ENCODE assay signal across 15 cellular contexts in the genomic region with DNA sequence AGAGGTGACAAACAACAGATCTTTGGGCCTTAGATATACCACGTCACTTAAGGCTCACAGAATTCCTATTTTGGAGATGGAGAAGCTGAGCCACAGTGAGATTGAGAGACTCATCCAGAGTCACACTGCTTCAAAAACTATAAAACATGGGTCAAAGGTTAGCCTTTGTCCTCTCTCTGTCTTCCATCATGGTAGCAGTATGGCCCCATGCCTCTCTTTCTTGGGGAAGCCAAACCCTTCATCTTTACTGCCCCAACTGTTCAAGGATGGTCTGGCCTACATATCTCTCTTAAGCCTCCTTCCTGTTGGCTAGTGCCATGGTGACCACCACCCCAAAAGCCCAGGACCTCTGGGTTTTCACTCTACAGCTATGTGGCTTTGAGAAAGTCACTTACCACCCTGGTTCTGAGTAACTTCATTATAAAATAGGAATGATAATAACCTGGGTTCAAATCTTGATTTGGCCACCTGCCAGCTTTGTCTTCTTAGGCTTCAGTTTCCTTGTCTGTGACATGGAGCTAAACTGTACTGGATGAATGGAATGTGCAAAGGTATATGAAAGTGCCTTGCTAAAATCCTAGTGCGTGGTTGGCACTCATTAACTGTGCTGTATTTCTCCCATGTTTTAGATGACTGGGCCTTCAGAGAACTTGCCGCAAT.
DNase-seq lines count a peak whose midpoint lies in the region; ATAC-seq, FAIRE-seq and TF ChIP-seq lines count a peak whose summit lies in the region.
"Had no signal": no experiment of that assay in that cellular context is flagged by ENCODE, and none has a peak within 500 bp of the region (broad histone marks: within the 10 kb centered on the region; RNA-seq: fewer than 3 reads in every experiment).

No MANE protein-coding gene starts in this region.

- no peaks in the 10 kb centered on the region for H3K9me2 ChIP-seq in SK-N-SH

- intact Hi-C loops in K562 (cut with micrococcal nuclease) (no loop called here), mucosa of descending colon (cut with DNase I, micrococcal nuclease) (no loop called here), transverse colon (cut with DNase I; ENCODE audit: low total_unique reads) (no loop called here)
- intact Hi-C loops in CD4-positive, alpha-beta memory T cell (cut with micrococcal nuclease): no loop called here

- in situ Hi-C loops in K562 (cut with MboI) (no loop called here), transverse colon (cut with MboI; ENCODE audit: low pct_ligation_motif_present in 1 of 4, low pct_unique_long_range_greater_than_20kb in 1 of 4, low sequenced_read_pairs in 3 of 4) (no loop called here)

- H3K27ac ChIP-seq in SK-N-SH (ENCODE audit: low read depth in 2 of 2, low read length in 1 of 2) (no peak overlapping the region), K562 (ENCODE audit: extremely low read depth, low read depth, low read length) (peak overlapping the region; percentile 17; the same call in 1 of the 3 replicates), transverse colon (peak overlapping the region in 3 of 4 donors; percentile 6 to 55 (median 13)), WERI-Rb-1 (no peak overlapping the region)
- no peak overlapping the region for H3K27ac ChIP-seq in CD4-positive, alpha-beta memory T cell (ENCODE audit: low read depth, low read length)
- H3K27ac ChIP-seq: BLaER1 had no signal

- BruUV-seq in K562 (replicated peaks; lab: Mats Ljungman, UMichigan): no TSS peak

- POLR2A ChIA-PET in SK-N-SH (lab: Yijun Ruan, JAX) (no interaction called here), K562 (lab: Yijun Ruan, JAX) (interaction anchor here (0.8 kb wide), 2 partner anchors 15 to 86 kb away, joined by 3 to 6 read pairs; partner anchors contain the start of gene JUN)
- POLR2A ChIA-PET in activated CD8-positive, alpha-beta T cell treated with anti-CD3 and anti-CD28 coated beads, Interleukin-2, amount 10 ng/mL, durations not matched to agents 7 days and 5 days (lab: Charles Lee): no interaction called here
- POLR2A ChIA-PET in CD4-positive, alpha-beta memory T cell (lab: Charles Lee; ENCODE audit: partially characterized antibody): no interaction called here

- H3K79me2 ChIP-seq in SK-N-SH (ENCODE audit: insufficient read depth): no peaks in the 10 kb centered on the region
- no peaks in the 10 kb centered on the region for H3K79me2 ChIP-seq in K562 (ENCODE audit: control insufficient read depth, insufficient read depth, low read length)

- no peak for TF ChIP-seq POLR2A in K562 (conservative IDR thresholded peaks at IDR 0.05)
- TF ChIP-seq POLR2A in transverse colon (IDR thresholded peaks at IDR 0.05): no peak

- H3K36me3 Mint-ChIP-seq in activated CD8-positive, alpha-beta T cell treated with anti-CD3 and anti-CD28 coated beads, Interleukin-2, amount 10 ng/mL, durations not matched to agents 7 days and 5 days (ENCODE audit: low read depth): no peaks in the 10 kb centered on the region
- H3K36me3 Mint-ChIP-seq in CD4-positive, alpha-beta memory T cell: no peaks in the 10 kb centered on the region
- H3K36me3 Mint-ChIP-seq: CD8-positive, alpha-beta T cell had no signal

- H4K20me1 ChIP-seq in SK-N-SH (ENCODE audit: insufficient read depth) (no peaks in the 10 kb centered on the region), K562 (replicated peaks; ENCODE audit: control insufficient read depth, insufficient read depth, low read length) (no peaks in the 10 kb centered on the region)
- H4K20me1 ChIP-seq: BLaER1 had no signal

- CTCF ChIA-PET in SK-N-SH (lab: Yijun Ruan, JAX) (no interaction called here), K562 (lab: Yijun Ruan, JAX; ENCODE audit: low intra/inter-chr PET ratio) (no interaction called here)
- CTCF ChIA-PET in activated CD8-positive, alpha-beta T cell treated with anti-CD3 and anti-CD28 coated beads, Interleukin-2, amount 10 ng/mL, durations not matched to agents 7 days and 5 days (lab: Charles Lee): no interaction called here
- CTCF ChIA-PET in CD4-positive, alpha-beta memory T cell (lab: Charles Lee; ENCODE audit: partially characterized antibody): no interaction called here

- no peaks in the 10 kb centered on the region for H3K27me3 ChIP-seq in SK-N-SH (ENCODE audit: insufficient read depth)
- no peaks in the 10 kb centered on the region for H3K27me3 ChIP-seq in K562 (ENCODE audit: control insufficient read depth in 2 of 2, insufficient read depth in 2 of 2, low read length in 2 of 2)
- H3K27me3 ChIP-seq in transverse colon: no peaks in the 10 kb centered on the region
- no peaks in the 10 kb centered on the region for H3K27me3 ChIP-seq in CD4-positive, alpha-beta memory T cell (ENCODE audit: insufficient read depth, low read length)
- no peaks in the 10 kb centered on the region for H3K27me3 ChIP-seq in WERI-Rb-1 (ENCODE audit: insufficient read depth, low read depth, severe bottlenecking)
- H3K27me3 ChIP-seq: BLaER1 had no signal

- H3K4me3 ChIP-seq in SK-N-SH (ENCODE audit: low read depth in 2 of 2, low read length in 1 of 2) (no peak overlapping the region), K562 (no peak overlapping the region), mucosa of descending colon (no peak overlapping the region), transverse colon (no peak overlapping the region), WERI-Rb-1 (ENCODE audit: low read depth, low read length) (no peak overlapping the region)
- no peak overlapping the region for H3K4me3 ChIP-seq in CD4-positive, alpha-beta memory T cell (ENCODE audit: low read length in 2 of 2)
- H3K4me3 ChIP-seq: BLaER1 had no signal

- no peak overlapping the region for H3K4me3 Mint-ChIP-seq in activated CD8-positive, alpha-beta T cell treated with anti-CD3 and anti-CD28 coated beads, Interleukin-2, amount 10 ng/mL, durations not matched to agents 7 days and 5 days
- no peak overlapping the region for H3K4me3 Mint-ChIP-seq in CD4-positive, alpha-beta memory T cell
- H3K4me3 Mint-ChIP-seq: CD8-positive, alpha-beta T cell; H9 had no signal

- H3K4me2 ChIP-seq in SK-N-SH (no peak overlapping the region), K562 (ENCODE audit: insufficient read depth, low read length) (no peak overlapping the region)

- H3K4me1 Mint-ChIP-seq in activated CD8-positive, alpha-beta T cell treated with anti-CD3 and anti-CD28 coated beads, Interleukin-2, amount 10 ng/mL, durations not matched to agents 7 days and 5 days (ENCODE audit: low read depth): no peaks in the 10 kb centered on the region
- no peaks in the 10 kb centered on the region for H3K4me1 Mint-ChIP-seq in CD4-positive, alpha-beta memory T cell

- H3K4me1 ChIP-seq in SK-N-SH (ENCODE audit: control insufficient read depth in 1 of 2, insufficient read depth in 2 of 2, low read depth in 1 of 2, low read length in 1 of 2): peaks cover 0 to 8% of the 10 kb centered on the region in 2 experiments; a peak in 2 of 4 replicates
- peaks cover 5 to 40% of the 10 kb centered on the region in 2 experiments for H3K4me1 ChIP-seq in K562 (replicated peaks in 1 of 2; ENCODE audit: control insufficient read depth in 2 of 2, insufficient read depth in 2 of 2, low read length in 2 of 2)
- peaks cover 5% of the 10 kb centered on the region for H3K4me1 ChIP-seq in mucosa of descending colon (ENCODE audit: low read depth)
- peaks cover 6 to 12% (median 7%) of the 10 kb centered on the region in 4 donors for H3K4me1 ChIP-seq in transverse colon
- no peaks in the 10 kb centered on the region for H3K4me1 ChIP-seq in CD4-positive, alpha-beta memory T cell (ENCODE audit: insufficient read depth, low read length)

- no peak for FAIRE-seq in K562 (lab: Jason Lieb, UNC)

- ATAC-seq in SK-N-SH treated with all-trans-retinoic acid at 6 μM for 48 hours: no peak
- no peak for ATAC-seq in K562
- ATAC-seq in mucosa of descending colon: peak; percentile 27
- ATAC-seq in activated CD8-positive, alpha-beta T cell treated with anti-CD3 and anti-CD28 coated beads, Interleukin-2, amount 10 ng/mL, durations not matched to agents 7 days and 5 days: no peak
- ATAC-seq: CD8-positive, alpha-beta T cell; Right ventricle myocardium inferior had no signal

- H3F3A ChIP-seq in SK-N-SH (replicated peaks; ENCODE audit: insufficient read depth): no peaks in the 10 kb centered on the region

- no peak overlapping the region for H3K27ac Mint-ChIP-seq in activated CD8-positive, alpha-beta T cell treated with anti-CD3 and anti-CD28 coated beads, Interleukin-2, amount 10 ng/mL, durations not matched to agents 7 days and 5 days
- H3K27ac Mint-ChIP-seq in CD4-positive, alpha-beta memory T cell: no peak overlapping the region
- H3K27ac Mint-ChIP-seq: CD8-positive, alpha-beta T cell; H9 had no signal

- no peak overlapping the region for H3K9ac ChIP-seq in SK-N-SH
- no peak overlapping the region for H3K9ac ChIP-seq in K562 (ENCODE audit: insufficient read depth in 1 of 2, low read depth in 2 of 2, low read length in 2 of 2)
- H3K9ac ChIP-seq: BLaER1 had no signal

- H3K9me1 ChIP-seq in K562 (ENCODE audit: control insufficient read depth, insufficient read depth, low read length): no peaks in the 10 kb centered on the region

- H2AFZ ChIP-seq in SK-N-SH (ENCODE audit: low read depth) (no peak overlapping the region), K562 (ENCODE audit: low read depth, low read length) (peak overlapping the region; percentile 47; the same call in 1 of the 2 replicates)

- no peaks in the 10 kb centered on the region for H3K9me3 ChIP-seq in SK-N-SH
- no peaks in the 10 kb centered on the region for H3K9me3 ChIP-seq in K562 (replicated peaks; ENCODE audit: control insufficient read depth, insufficient read depth, low read depth, low read length)
- H3K9me3 ChIP-seq in mucosa of descending colon: no peaks in the 10 kb centered on the region
- no peaks in the 10 kb centered on the region for H3K9me3 ChIP-seq in transverse colon
- no peaks in the 10 kb centered on the region for H3K9me3 ChIP-seq in CD4-positive, alpha-beta memory T cell (ENCODE audit: control insufficient read depth in 1 of 2, low read length in 2 of 2)
- no peaks in the 10 kb centered on the region for H3K9me3 ChIP-seq in WERI-Rb-1 (ENCODE audit: severe bottlenecking)
- H3K9me3 ChIP-seq: BLaER1 had no signal

- 90% methylated on average over 3 of the region's 3 CpGs for WGBS in SK-N-SH (ENCODE audit: low lambda C conversion rate)
- WGBS in K562 (ENCODE audit: insufficient coverage, low coverage, missing lambda C conversion rate): 61% methylated on average over 3 of the region's 3 CpGs
- WGBS in transverse colon (ENCODE audit: low coverage in 1 of 2), 2 donors: 66 to 75% methylated on average over 2 to 3 of the region's 3 CpGs

- TF ChIP-seq CTCF in SK-N-SH (IDR thresholded peaks at IDR 0.05): no peak
- TF ChIP-seq CTCF in K562 (IDR thresholded peaks at IDR 0.05 in 2 of 3, conservative IDR thresholded peaks at IDR 0.05 in 1 of 3; ENCODE audit: insufficient read depth in 2 of 3, low read depth in 1 of 3, low read length in 3 of 3): no peak
- no peak for TF ChIP-seq CTCF in mucosa of descending colon (IDR thresholded peaks at IDR 0.05)
- no peak for TF ChIP-seq CTCF in transverse colon (IDR thresholded peaks at IDR 0.05)
- no peak for TF ChIP-seq CTCF in WERI-Rb-1 (IDR thresholded peaks at IDR 0.05; ENCODE audit: low read depth, low read length)

- DNase-seq in SK-N-SH (no peak), K562 (ENCODE audit: extremely low read depth in 1 of 4, low spot score in 3 of 4) (no peak), mucosa of descending colon (no peak), transverse colon (no peak), WERI-Rb-1 (no peak)
- DNase-seq in activated CD8-positive, alpha-beta T cell treated with anti-CD3 and anti-CD28 coated beads, Interleukin-2, amount 10 ng/mL, durations not matched to agents 7 days and 5 days: no peak
- no peak for DNase-seq in CD4-positive, alpha-beta memory T cell
- DNase-seq: Calu3; CD8-positive, alpha-beta T cell; DMS79; H9; NCI-H226 had no signal

- no peak for TF ChIP-seq RAD21 in SK-N-SH (IDR thresholded peaks at IDR 0.05; ENCODE audit: low read length)
- no peak for TF ChIP-seq RAD21 in K562 (CRISPR knock-in tag; conservative IDR thresholded peaks at IDR 0.05 in 1 of 2, IDR thresholded peaks at IDR 0.05 in 1 of 2)

- TF ChIP-seq EP300 in SK-N-SH (IDR thresholded peaks at IDR 0.05; ENCODE audit: borderline replicate concordance in 1 of 2, low read depth in 1 of 2, low read length in 1 of 2) (no peak), K562 (IDR thresholded peaks at IDR 0.05; ENCODE audit: low read length) (no peak), transverse colon (IDR thresholded peaks at IDR 0.05; ENCODE audit: low read depth) (no peak)

- H3K27me3 Mint-ChIP-seq in activated CD8-positive, alpha-beta T cell treated with anti-CD3 and anti-CD28 coated beads, Interleukin-2, amount 10 ng/mL, durations not matched to agents 7 days and 5 days (ENCODE audit: low read depth): peaks cover 7% of the 10 kb centered on the region
- H3K27me3 Mint-ChIP-seq in CD4-positive, alpha-beta memory T cell: no peaks in the 10 kb centered on the region

- H3K36me3 ChIP-seq in SK-N-SH (replicated peaks in 1 of 2; ENCODE audit: control insufficient read depth in 1 of 2, insufficient read depth in 2 of 2, low read length in 1 of 2): no peaks in the 10 kb centered on the region
- no peaks in the 10 kb centered on the region for H3K36me3 ChIP-seq in K562 (ENCODE audit: control insufficient read depth, insufficient read depth, low read length)
- H3K36me3 ChIP-seq in mucosa of descending colon (ENCODE audit: low read depth): no peaks in the 10 kb centered on the region
- no peaks in the 10 kb centered on the region for H3K36me3 ChIP-seq in transverse colon
- no peaks in the 10 kb centered on the region for H3K36me3 ChIP-seq in CD4-positive, alpha-beta memory T cell (ENCODE audit: insufficient read depth, low read length)
- H3K36me3 ChIP-seq in WERI-Rb-1: no peaks in the 10 kb centered on the region
- H3K36me3 ChIP-seq: BLaER1 had no signal

- H3K9me3 Mint-ChIP-seq in activated CD8-positive, alpha-beta T cell treated with anti-CD3 and anti-CD28 coated beads, Interleukin-2, amount 10 ng/mL, durations not matched to agents 7 days and 5 days (ENCODE audit: insufficient read depth): no peaks in the 10 kb centered on the region
- H3K9me3 Mint-ChIP-seq in CD4-positive, alpha-beta memory T cell: peaks cover 0 to 2% (median 0%) of the 10 kb centered on the region in 8 donors
- H3K9me3 Mint-ChIP-seq: CD8-positive, alpha-beta T cell; H9 had no signal

Comparison
In these comparisons a context has a peak if more than half of its experiments do, and no peak if none do; other contexts are left out.
1. H3K27ac ChIP-seq: peak in K562 (single experiment) and transverse colon (3 of 4); none in SK-N-SH (0 of 2), CD4-positive, alpha-beta memory T cell (single experiment) and WERI-Rb-1 (single experiment).
2. Of the 27 proteins assayed by ChIP-seq in both K562 and SK-N-SH: peak only in K562: none; only in SK-N-SH: none; in both: NFIC; in neither: 26.